ENCODE assay signal across 16 cellular contexts in genomic region chr15:85137507-85138175, GRCh38.
A peak's percentile ranks its signal among the peaks of the same experiment; 100 is the strongest.
DNase-seq lines count a peak whose midpoint lies in the region; ATAC-seq and TF ChIP-seq lines count a peak whose summit lies in the region.
"Had no signal": no experiment of that assay in that cellular context is flagged by ENCODE, and none has a peak within 500 bp of the region (broad histone marks: within the 10 kb centered on the region; RNA-seq: fewer than 3 reads in every experiment).

No MANE protein-coding gene starts in this region.

- no peak for ATAC-seq in activated CD4-positive, alpha-beta T cell treated with anti-CD3 and anti-CD28 coated beads for 36 hours
- no peak for ATAC-seq in HG03039 (IDR thresholded peaks at IDR 0.05; ENCODE audit: unreplicated experiment)
- ATAC-seq: activated CD8-positive, alpha-beta T cell treated with anti-CD3 and anti-CD28 coated beads for 36 hours had no signal

- no peaks in the 10 kb centered on the region for H3K36me3 ChIP-seq in smooth muscle cell (ENCODE audit: low read depth)

- H3K79me2 ChIP-seq in smooth muscle cell (ENCODE audit: low read depth): no peaks in the 10 kb centered on the region

- peaks cover 4% of the 10 kb centered on the region for H3K4me1 ChIP-seq in smooth muscle cell (ENCODE audit: low read depth)
- H3K4me1 ChIP-seq: left ventricle myocardium inferior had no signal

- H3K9me3 ChIP-seq in smooth muscle cell (replicated peaks; ENCODE audit: low read depth): no peaks in the 10 kb centered on the region
- H3K9me3 ChIP-seq: left ventricle myocardium inferior had no signal

- no peaks in the 10 kb centered on the region for H4K20me1 ChIP-seq in smooth muscle cell (ENCODE audit: low read depth)

- TF ChIP-seq CTCF in fibroblast of villous mesenchyme (IDR thresholded peaks at IDR 0.05; ENCODE audit: insufficient read depth, low read depth, low read length): no peak
- no peak for TF ChIP-seq CTCF in smooth muscle cell (IDR thresholded peaks at IDR 0.05; ENCODE audit: borderline replicate concordance, insufficient read depth, poor library complexity, severe bottlenecking)

- H3K27ac ChIP-seq in smooth muscle cell (ENCODE audit: low read depth): no peak overlapping the region
- H3K27ac ChIP-seq: left ventricle myocardium inferior had no signal

- no peak overlapping the region for H3K9ac ChIP-seq in smooth muscle cell (ENCODE audit: low read depth)

- H3K4me1 Mint-ChIP-seq in activated CD4-positive, alpha-beta T cell treated with anti-CD3 and anti-CD28 coated beads for 36 hours: no peaks in the 10 kb centered on the region
- H3K4me1 Mint-ChIP-seq: CD8-positive, alpha-beta memory T cell; naive B cell had no signal

- intact Hi-C loops in activated CD4-positive, alpha-beta T cell treated with anti-CD3 and anti-CD28 coated beads for 36 hours (cut with DNase I, micrococcal nuclease): no loop called here

- POLR2A ChIA-PET in activated CD4-positive, alpha-beta T cell treated with anti-CD3 and anti-CD28 coated beads for 36 hours (lab: Charles Lee): no interaction called here

- H3K27ac Mint-ChIP-seq in activated CD4-positive, alpha-beta T cell treated with anti-CD3 and anti-CD28 coated beads for 36 hours: no peak overlapping the region
- H3K27ac Mint-ChIP-seq: activated CD8-positive, alpha-beta T cell treated with anti-CD3 and anti-CD28 coated beads for 36 hours; stimulated activated naive CD8-positive, alpha-beta T cell treated with anti-CD3 and anti-CD28 coated beads, Interleukin-15, Interleukin-2, amounts not matched to agents 100 ng/mL and 50 ng/mL, for 24 hours had no signal

- DNase-seq in D341Med (ENCODE audit: low spot score) (peak; percentile 85), NCI-H1417 (lab: John Stamatoyannopoulos, UW) (peak; percentile 82 to 96 (median 82)), NCI-H446 treated with DMSO at 0.1 percent for 48 hours (lab: John Stamatoyannopoulos, UW) (peak; percentile 13), fibroblast of villous mesenchyme (ENCODE audit: low read depth) (peak; percentile 20), amygdala (lab: John Stamatoyannopoulos, UW) (no peak), smooth muscle cell (lab: John Stamatoyannopoulos, UW; ENCODE audit: unreplicated experiment) (no peak)
- no peak for DNase-seq in activated CD4-positive, alpha-beta T cell treated with anti-CD3 and anti-CD28 coated beads for 36 hours
- DNase-seq: activated CD8-positive, alpha-beta T cell treated with anti-CD3 and anti-CD28 coated beads for 36 hours; CD8-positive, alpha-beta memory T cell; effector CD4-positive, alpha-beta T cell; KBM-7; left ventricle myocardium inferior; naive B cell; NCI-H1436 had no signal

- no peak overlapping the region for H3K4me2 ChIP-seq in smooth muscle cell

- CTCF ChIA-PET in activated CD4-positive, alpha-beta T cell treated with anti-CD3 and anti-CD28 coated beads for 36 hours (lab: Charles Lee): no interaction called here

- H3K4me3 ChIP-seq in fibroblast of villous mesenchyme (ENCODE audit: low read depth, low read length) (no peak overlapping the region), smooth muscle cell (no peak overlapping the region)
- H3K4me3 ChIP-seq: left ventricle myocardium inferior had no signal

- H3K36me3 Mint-ChIP-seq in activated CD4-positive, alpha-beta T cell treated with anti-CD3 and anti-CD28 coated beads for 36 hours (ENCODE audit: low read depth): peaks cover 28% of the 10 kb centered on the region

- no peak overlapping the region for H3K4me3 Mint-ChIP-seq in activated CD4-positive, alpha-beta T cell treated with anti-CD3 and anti-CD28 coated beads for 36 hours
- H3K4me3 Mint-ChIP-seq: activated CD8-positive, alpha-beta T cell treated with anti-CD3 and anti-CD28 coated beads for 36 hours; CD8-positive, alpha-beta memory T cell; stimulated activated naive CD8-positive, alpha-beta T cell treated with anti-CD3 and anti-CD28 coated beads, Interleukin-15, Interleukin-2, amounts not matched to agents 100 ng/mL and 50 ng/mL, for 24 hours had no signal

- H3K27me3 ChIP-seq in smooth muscle cell (ENCODE audit: low read depth): no peaks in the 10 kb centered on the region

- H3F3A ChIP-seq in smooth muscle cell (ENCODE audit: low read depth): no peaks in the 10 kb centered on the region

- H3K9me3 Mint-ChIP-seq in activated CD4-positive, alpha-beta T cell treated with anti-CD3 and anti-CD28 coated beads for 36 hours (ENCODE audit: low read depth): no peaks in the 10 kb centered on the region
- H3K9me3 Mint-ChIP-seq: activated CD8-positive, alpha-beta T cell treated with anti-CD3 and anti-CD28 coated beads for 36 hours; CD8-positive, alpha-beta memory T cell; stimulated activated naive CD8-positive, alpha-beta T cell treated with anti-CD3 and anti-CD28 coated beads, Interleukin-15, Interleukin-2, amounts not matched to agents 100 ng/mL and 50 ng/mL, for 24 hours had no signal

- no peaks in the 10 kb centered on the region for H3K27me3 Mint-ChIP-seq in activated CD4-positive, alpha-beta T cell treated with anti-CD3 and anti-CD28 coated beads for 36 hours
- H3K27me3 Mint-ChIP-seq: activated CD8-positive, alpha-beta T cell treated with anti-CD3 and anti-CD28 coated beads for 36 hours; CD8-positive, alpha-beta memory T cell; naive B cell; stimulated activated naive CD8-positive, alpha-beta T cell treated with anti-CD3 and anti-CD28 coated beads, Interleukin-15, Interleukin-2, amounts not matched to agents 100 ng/mL and 50 ng/mL, for 24 hours had no signal

- no peak overlapping the region for H2AFZ ChIP-seq in smooth muscle cell (ENCODE audit: low read depth)

- 37% methylated on average over 11 of the region's 11 CpGs for WGBS in smooth muscle cell (ENCODE audit: low lambda C conversion rate)

Comparison
In these comparisons a context has a peak if more than half of its experiments do, and no peak if none do; other contexts are left out.
1. DNase-seq: peak in D341Med (single experiment), NCI-H1417 (3 of 3), NCI-H446 treated with DMSO at 0.1 percent for 48 hours (single experiment) and fibroblast of villous mesenchyme (single experiment); none in amygdala (0 of 56), smooth muscle cell (single experiment) and activated CD4-positive, alpha-beta T cell treated with anti-CD3 and anti-CD28 coated beads for 36 hours (single experiment).